ENCODE assay signal across 8 cellular contexts in genomic region chr1:46442317-46443161, GRCh38. TPM values are rescaled to one million over a fixed set of nuclear protein-coding genes. Genes with fewer than 3 reads are reported as not detected.
DNase-seq lines count a peak whose midpoint lies in the region; ATAC-seq lines count a peak whose summit lies in the region.

No MANE protein-coding gene starts in this region.

- peaks cover 8% of the 10 kb centered on the region in 2 donors for H3K4me1 ChIP-seq in duodenal mucosa (ENCODE audit: control insufficient read depth in 1 of 2, insufficient read depth in 2 of 2, low read length in 2 of 2)

- H3K27me3 ChIP-seq in duodenal mucosa (ENCODE audit: control insufficient read depth in 1 of 2, insufficient read depth in 2 of 2, low read length in 2 of 2): peaks cover 9 to 14% of the 10 kb centered on the region in 2 donors

- peak overlapping the region in 1 of 2 donors; percentile 55 for H3K9ac ChIP-seq in duodenal mucosa (ENCODE audit: low read depth in 1 of 2, low read length in 2 of 2)

- ATAC-seq in HG03066 (IDR thresholded peaks at IDR 0.05; ENCODE audit: low read depth, unreplicated experiment): peak; percentile 57

- H3K27ac ChIP-seq in duodenal mucosa (ENCODE audit: low read depth, low read length): no peak overlapping the region

- DNase-seq in SHP77 (lab: John Stamatoyannopoulos, UW) (peak; percentile 54 to 77), SHP77 treated with DMSO at 0.1 percent for 48 hours (lab: John Stamatoyannopoulos, UW) (no peak), NCI-H510A (lab: John Stamatoyannopoulos, UW) (peak; percentile 12), lung microvascular endothelial cell (ENCODE audit: low read depth in 2 of 2) (peak; percentile 71 to 81)
- DNase-seq in activated CD4-positive, alpha-beta T cell treated with anti-CD3 and anti-CD28 coated beads, Interleukin-2, amount 50 U/mL, for 4 hours: peak; percentile 56 to 64
- DNase-seq in stimulated activated CD4-positive, alpha-beta T cell treated with anti-CD3 and anti-CD28 coated beads, TNF-alpha, amount 100 ng/mL, for 48 hours (ENCODE audit: low read depth in 3 of 3): peak; percentile 45 to 63 (median 53)

- H3K4me3 ChIP-seq in duodenal mucosa (ENCODE audit: low read depth in 1 of 2, low read length in 2 of 2): peak overlapping the region; percentile 63 to 69

- no peaks in the 10 kb centered on the region for H3K36me3 ChIP-seq in duodenal mucosa (ENCODE audit: control insufficient read depth in 1 of 2, insufficient read depth in 2 of 2, low read length in 2 of 2)

- H3K9me3 ChIP-seq in duodenal mucosa (ENCODE audit: control insufficient read depth in 1 of 2, low read length in 2 of 2): no peaks in the 10 kb centered on the region

RNA-seq across cellular contexts. Expression of gene DMBX1, which starts 47.1 kb away (rescaled TPM):
- total RNA-seq in lung microvascular endothelial cell: not detected in 2 replicates

RNA-seq across cellular contexts. Expression of gene FAAH, which starts 48.4 kb away (rescaled TPM):
- 0.44 and 1.6 TPM in 2 replicates for total RNA-seq in lung microvascular endothelial cell
